ENCODE assay signal across 10 cellular contexts in genomic region chr2:69774984-69775982, GRCh38. TPM values are rescaled to one million over a fixed set of nuclear protein-coding genes. Genes with fewer than 3 reads are reported as not detected.
A peak's percentile ranks its signal among the peaks of the same experiment; 100 is the strongest.
DNase-seq lines count a peak whose midpoint lies in the region; ATAC-seq, FAIRE-seq and TF ChIP-seq lines count a peak whose summit lies in the region.
"Had no signal": no experiment of that assay in that cellular context is flagged by ENCODE, and none has a peak within 500 bp of the region (broad histone marks: within the 10 kb centered on the region; RNA-seq: fewer than 3 reads in every experiment).

No MANE protein-coding gene starts in this region.

- no peak for TF ChIP-seq POLR2A in GM12878 (IDR thresholded peaks at IDR 0.05; ENCODE audit: low read depth, low read length)
- TF ChIP-seq POLR2A in prostate gland (IDR thresholded peaks at IDR 0.05) = no peak

- H3K27ac ChIP-seq in GM12878 (ENCODE audit: control insufficient read depth, insufficient read depth) (peak overlapping the region; percentile 66), prostate gland (peak overlapping the region; percentile 30 to 44)

- in situ Hi-C loops in GM12878 (cut with MboI) = no loop called here

- CTCF ChIA-PET in GM12878 (lab: Yijun Ruan, JAX) = interaction anchor here (0.7 to 4.1 kb wide), 14 partner anchors 8 to 53 kb away, joined by 3 to 25 read pairs (median 5); partner anchors contain the start of gene ANXA4

- intact Hi-C loops in GM12878 (cut with micrococcal nuclease; ENCODE audit: unreplicated experiment) (no loop called here), prostate gland (cut with DNase I) (no loop called here), left ventricle myocardium superior (cut with micrococcal nuclease) (no loop called here)

- H3K36me3 ChIP-seq in GM12878 (ENCODE audit: control insufficient read depth in 2 of 2, insufficient read depth in 2 of 2, low read length in 1 of 2) (no peaks in the 10 kb centered on the region), prostate gland (no peaks in the 10 kb centered on the region)

- H3K9me3 ChIP-seq in GM12878 (replicated peaks; ENCODE audit: control insufficient read depth, insufficient read depth, low read length) (peaks cover 3% of the 10 kb centered on the region), prostate gland (no peaks in the 10 kb centered on the region)

- DNase-seq in GM12878 (ENCODE audit: low read depth, low spot score) = no peak
- DNase-seq in prostate gland (ENCODE audit: low spot score) = no peak
- DNase-seq in left ventricle myocardium superior = no peak
- DNase-seq in putamen (ENCODE audit: low spot score) = no peak
- no peak for DNase-seq in NCI-H2227 (lab: John Stamatoyannopoulos, UW; ENCODE audit: unreplicated experiment)
- DNase-seq: NCI-H187 treated with DMSO at 0.1 percent for 48 hours had no signal

- H3K4me3 ChIP-seq in GM12878 (peak overlapping the region; percentile 44; the same call in 1 of the 2 replicates), prostate gland (no peak overlapping the region)

- H2AFZ ChIP-seq in GM12878 (ENCODE audit: control insufficient read depth, low read depth, low read length) = peak overlapping the region; percentile 35

- peak; percentile 59 for ATAC-seq in GM18511 (IDR thresholded peaks at IDR 0.05; ENCODE audit: unreplicated experiment)
- peak; percentile 54 for ATAC-seq in HG02610 (IDR thresholded peaks at IDR 0.05; ENCODE audit: unreplicated experiment)
- peak; percentile 75 for ATAC-seq in GM12878
- no peak for ATAC-seq in left ventricle myocardium superior
- ATAC-seq in GM19455 (IDR thresholded peaks at IDR 0.05; ENCODE audit: unreplicated experiment) = no peak

- POLR2A ChIA-PET in GM12878 (lab: Charles Lee) = interaction anchor here (0.7 to 4.2 kb wide), 14 partner anchors 10 to 33 kb away, joined by 3 to 29 read pairs (median 6); partner anchors contain the start of gene ANXA4

- H3K4me2 ChIP-seq in GM12878 (ENCODE audit: control insufficient read depth, insufficient read depth) = peak overlapping the region; percentile 79

- 30% methylated on average over 7 of the region's 7 CpGs for WGBS in GM12878 (ENCODE audit: insufficient coverage, insufficient replicate concordance, low lambda C conversion rate, missing lambda C conversion rate)
- WGBS in prostate gland = 49% methylated on average over 7 of the region's 7 CpGs

- no peaks in the 10 kb centered on the region for H4K20me1 ChIP-seq in GM12878 (ENCODE audit: control insufficient read depth, insufficient read depth)

- peak overlapping the region; percentile 7; the same call in 1 of the 2 replicates for H3K9ac ChIP-seq in GM12878 (ENCODE audit: control insufficient read depth, insufficient read depth, low read length)

- H3K79me2 ChIP-seq in GM12878 (ENCODE audit: control insufficient read depth, insufficient read depth, low read length) = peaks cover 2% of the 10 kb centered on the region

- RAD21 ChIA-PET in GM12878 (lab: Charles Lee; ENCODE audit: unreplicated experiment) = interaction anchor here (0.7 to 4.4 kb wide), 20 partner anchors 9 to 368 kb away, joined by 3 to 33 read pairs (median 8); partner anchors contain the start of gene ANXA4

- no peak for TF ChIP-seq RAD21 in GM12878 (IDR thresholded peaks at IDR 0.05; ENCODE audit: insufficient read depth, low read depth, low read length)

- SMC1A ChIA-PET in GM12878 (lab: Charles Lee; ENCODE audit: uncharacterized antibody, unreplicated experiment) = interaction anchor here (0.7 to 7.2 kb wide), 20 partner anchors 9 to 192 kb away, joined by 3 to 94 read pairs (median 7); no protein-coding TSS in a partner anchor

- no TSS peak for BruUV-seq in GM12878 (replicated peaks; lab: Mats Ljungman, UMichigan)

- peak; percentile 57 for FAIRE-seq in GM12878 (lab: Jason Lieb, UNC)
- FAIRE-seq: astrocyte had no signal

- peaks cover 33% of the 10 kb centered on the region for H3K4me1 ChIP-seq in GM12878 (ENCODE audit: control insufficient read depth, insufficient read depth, low read length)
- peaks cover 3% of the 10 kb centered on the region for H3K4me1 ChIP-seq in prostate gland (replicated peaks)

- no peak for TF ChIP-seq EP300 in GM12878 (IDR thresholded peaks at IDR 0.05; ENCODE audit: borderline replicate concordance in 1 of 2, control insufficient read depth in 1 of 2, low read depth in 2 of 2, low read length in 2 of 2)

- TF ChIP-seq CTCF in GM12878 (IDR thresholded peaks at IDR 0.05 in 2 of 3, conservative IDR thresholded peaks at IDR 0.05 in 1 of 3; ENCODE audit: control insufficient read depth in 2 of 3, extremely low read depth in 1 of 3, insufficient read depth in 1 of 3, low read depth in 3 of 3, low read length in 3 of 3) (no peak), prostate gland (IDR thresholded peaks at IDR 0.05) (no peak)

- H3K27me3 ChIP-seq in GM12878 (replicated peaks in 1 of 2; ENCODE audit: control insufficient read depth in 2 of 2, insufficient read depth in 2 of 2, low read length in 1 of 2) (no peaks in the 10 kb centered on the region), prostate gland (replicated peaks; ENCODE audit: insufficient read depth) (no peaks in the 10 kb centered on the region)

TF ChIP-seq in GM12878, 131 proteins besides CTCF, POLR2A, EP300 and RAD21 (continues in another document):
- peak; percentile 82 for TF ChIP-seq MEF2A (IDR thresholded peaks at IDR 0.05; ENCODE audit: insufficient read depth, low read depth, low read length)
- peak; percentile 83 for TF ChIP-seq RUNX3 (IDR thresholded peaks at IDR 0.05; ENCODE audit: low read length)
- TF ChIP-seq ATF2 (IDR thresholded peaks at IDR 0.05; ENCODE audit: low read length) = 0 out of 2 replicates have a peak, but pooled peaks have one; percentile 1
- TF ChIP-seq BCL11A (IDR thresholded peaks at IDR 0.05; ENCODE audit: low read depth, low read length) = peak; percentile 68
- no peak for TF ChIP-seq PML (IDR thresholded peaks at IDR 0.05; ENCODE audit: low read length)
- TF ChIP-seq SPI1 (IDR thresholded peaks at IDR 0.05; ENCODE audit: borderline replicate concordance, insufficient read depth, low read depth, low read length) = peak; percentile 72; the same call in 1 of the 2 replicates
- peak in 1 of 2 experiments; percentile 10; a peak in 1 of 4 replicates for TF ChIP-seq BHLHE40 (IDR thresholded peaks at IDR 0.05; ENCODE audit: borderline replicate concordance in 1 of 2, low read depth in 2 of 2, low read length in 1 of 2)
- TF ChIP-seq NFIC (IDR thresholded peaks at IDR 0.05; ENCODE audit: low read depth, low read length) = peak; percentile 44; the same call in 1 of the 2 replicates
- peak; percentile 72; the same call in 1 of the 3 replicates for TF ChIP-seq POU2F2 (IDR thresholded peaks at IDR 0.05; ENCODE audit: borderline replicate concordance, low read depth, low read length)
- no peak for TF ChIP-seq MTA3 (IDR thresholded peaks at IDR 0.05; ENCODE audit: borderline replicate concordance, low read length)
- TF ChIP-seq ASH2L (IDR thresholded peaks at IDR 0.05; ENCODE audit: borderline replicate concordance, low read depth) = no peak

RNA-seq across cellular contexts. Expression of gene ANXA4, which starts 33.3 kb away (rescaled TPM):
- total RNA-seq in GM12878 (2013; cell fraction: nucleolus; rRNA removed) = 52.6 and 58.2 TPM in 2 replicates
- total RNA-seq in GM12878 (2014; rRNA removed) = 59.3 and 60.0 TPM in 2 replicates
- 16.3 and 17.7 TPM in 2 replicates for total RNA-seq in GM12878 (2014; rRNA removed; fragmentation: Illumina TruSeq; extraction: Trizol)
- 57.5 and 64.2 TPM in 2 replicates for total RNA-seq in GM12878 (2021)
- 18.8 TPM for polyA plus RNA-seq in GM12878 (2011; ENCODE audit: low read depth)
- 81.6 and 97.2 TPM in 2 replicates for polyA plus RNA-seq in GM12878 (2011; rRNA removed)
- polyA plus RNA-seq in GM12878 (2011; cell fraction: cytosol; rRNA removed) = 71.3 and 110 TPM in 2 replicates
- polyA plus RNA-seq in GM12878 (2011; cell fraction: nucleus; rRNA removed) = 110 and 122 TPM in 2 replicates
- 44.2 and 54.2 TPM in 2 replicates for polyA plus RNA-seq in GM12878 (2012)
- polyA plus RNA-seq in GM12878 (2014; fragmentation: Illumina TruSeq; extraction: Trizol) = 57.9 and 74.3 TPM in 2 replicates
- polyA plus RNA-seq in GM12878 (2014; fragmentation: Nextera tagmentation; extraction: Ambion mirVana) = 10 to 100 TPM; 64.6 to 73.1 TPM
- 78.8 and 94.3 TPM in 2 replicates for polyA plus RNA-seq in GM12878 (2014; rRNA removed)
- 10 to 100 TPM; 69.0 to 74.2 TPM for polyA plus RNA-seq in GM12878 (2016; fragmentation: Nextera tagmentation; extraction: Ambion mirVana)
- 77.5 and 85.9 TPM in 2 replicates for polyA minus RNA-seq in GM12878 (2011; rRNA and poly(A)+ RNA removed)
- 24.5 and 37.8 TPM in 2 replicates for polyA minus RNA-seq in GM12878 (2011; cell fraction: cytosol; rRNA and poly(A)+ RNA removed)
- 21.4 and 30.3 TPM in 2 replicates for polyA minus RNA-seq in GM12878 (2011; cell fraction: nucleus; rRNA and poly(A)+ RNA removed)
- 10 to 100 TPM; 37.7 to 40.1 TPM for total RNA-seq in prostate gland
- total RNA-seq in left ventricle myocardium superior = 24.7 TPM

RNA-seq across cellular contexts. Expression of gene GMCL1, which starts 54.2 kb away (rescaled TPM):
- total RNA-seq in GM12878 (2013; cell fraction: nucleolus; rRNA removed) = 31.6 and 32.3 TPM in 2 replicates
- total RNA-seq in GM12878 (2014; rRNA removed) (9.9 and 12.6 TPM in 2 replicates), GM12878 (2014; rRNA removed; fragmentation: Illumina TruSeq; extraction: Trizol) (11.2 TPM in 2 replicates), GM12878 (2021) (10.3 and 13.4 TPM in 2 replicates), prostate gland (10 to 100 TPM; 16.4 to 23.6 TPM), left ventricle myocardium superior (3.6 TPM)
- 4.9 TPM for polyA plus RNA-seq in GM12878 (2011; ENCODE audit: low read depth)
- polyA plus RNA-seq in GM12878 (2011; rRNA removed) (15.9 and 23.8 TPM in 2 replicates), GM12878 (2014; fragmentation: Illumina TruSeq; extraction: Trizol) (13.6 and 16.3 TPM in 2 replicates), GM12878 (2014; fragmentation: Nextera tagmentation; extraction: Ambion mirVana) (1 to 10 TPM; 3.7 to 4.8 TPM), GM12878 (2014; rRNA removed) (8.9 and 9.6 TPM in 2 replicates), GM12878 (2016; fragmentation: Nextera tagmentation; extraction: Ambion mirVana) (10 to 100 TPM; 18.8 to 21.4 TPM)
- polyA plus RNA-seq in GM12878 (2011; cell fraction: cytosol; rRNA removed) = 4.9 and 6.4 TPM in 2 replicates
- 8.2 and 8.6 TPM in 2 replicates for polyA plus RNA-seq in GM12878 (2011; cell fraction: nucleus; rRNA removed)
- polyA plus RNA-seq in GM12878 (2012) = 7.9 and 11.3 TPM in 2 replicates
- polyA minus RNA-seq in GM12878 (2011; rRNA and poly(A)+ RNA removed) = 8.0 and 9.6 TPM in 2 replicates
- 3.7 and 3.8 TPM in 2 replicates for polyA minus RNA-seq in GM12878 (2011; cell fraction: cytosol; rRNA and poly(A)+ RNA removed)
- polyA minus RNA-seq in GM12878 (2011; cell fraction: nucleus; rRNA and poly(A)+ RNA removed) = 3.1 and 9.6 TPM in 2 replicates

Comparison
In these comparisons a context has a peak if more than half of its experiments do, and no peak if none do; other contexts are left out.
1. ATAC-seq: peak in GM18511 (single experiment), HG02610 (single experiment) and GM12878 (single experiment); none in left ventricle myocardium superior (single experiment) and GM19455 (single experiment).